In the genomic region with DNA sequence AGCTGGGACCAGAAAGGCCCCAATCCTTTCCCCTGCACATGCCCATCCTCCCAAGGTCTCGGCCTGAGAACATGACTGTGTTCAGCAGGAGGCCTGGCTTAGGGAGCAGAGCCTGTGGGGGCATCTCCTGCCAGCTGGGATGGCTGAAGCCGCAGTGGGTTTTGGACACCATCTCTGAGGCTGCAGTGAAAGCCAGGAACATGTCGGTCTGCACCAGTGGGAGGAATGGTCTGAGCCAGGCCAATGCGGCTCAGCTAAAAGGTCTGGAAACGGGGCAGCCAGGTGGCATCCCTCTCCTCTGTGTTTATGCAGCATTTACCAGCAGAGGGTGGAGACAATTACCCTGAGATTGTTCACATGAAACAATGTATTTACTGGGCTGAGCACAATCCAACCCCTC, we compare ENCODE assay signal across 12 cellular contexts.
"Had no signal": no experiment of that assay in that cellular context is flagged by ENCODE, and none has a peak within 500 bp of the region (broad histone marks: within the 10 kb centered on the region; RNA-seq: fewer than 3 reads in every experiment).

No MANE protein-coding gene starts in this region.

- H3K4me1 Mint-ChIP-seq: activated CD4-positive, alpha-beta memory T cell treated with anti-CD3 and anti-CD28 coated beads, Interleukin-2, amount 10 ng/mL, durations not matched to agents 7 days and 5 days; activated naive CD4-positive, alpha-beta T cell treated with anti-CD3 and anti-CD28 coated beads, Interleukin-2, amount 50 U/mL, for 24 hours; stimulated activated naive CD8-positive, alpha-beta T cell treated with anti-CD3 and anti-CD28 coated beads, Interleukin-15, amount 100 ng/mL, for 72 hours had no signal

- DNase-seq: activated CD4-positive, alpha-beta memory T cell treated with anti-CD3 and anti-CD28 coated beads, Interleukin-2, amount 10 ng/mL, durations not matched to agents 7 days and 5 days; activated effector memory CD4-positive, alpha-beta T cell treated with anti-CD3 and anti-CD28 coated beads, Interleukin-2, amount 50 U/mL, for 16 hours; adrenal gland; left ventricle myocardium inferior; mesenchymal stem cell; pancreas; stimulated activated CD4-positive, alpha-beta T cell treated with anti-CD3 and anti-CD28 coated beads, Interleukin-1b, Interleukin-23, amount 100 ng/mL, for 48 hours; stimulated activated naive CD8-positive, alpha-beta T cell treated with anti-CD3 and anti-CD28 coated beads, Interleukin-15, amount 100 ng/mL, for 72 hours; T-helper 1 cell; T1000; upper lobe of left lung had no signal

- H3K9me3 Mint-ChIP-seq: activated CD4-positive, alpha-beta memory T cell treated with anti-CD3 and anti-CD28 coated beads, Interleukin-2, amount 10 ng/mL, durations not matched to agents 7 days and 5 days; activated naive CD4-positive, alpha-beta T cell treated with anti-CD3 and anti-CD28 coated beads, Interleukin-2, amount 50 U/mL, for 24 hours; stimulated activated naive CD8-positive, alpha-beta T cell treated with anti-CD3 and anti-CD28 coated beads, Interleukin-15, amount 100 ng/mL, for 72 hours had no signal

- H3K4me3 Mint-ChIP-seq: activated CD4-positive, alpha-beta memory T cell treated with anti-CD3 and anti-CD28 coated beads, Interleukin-2, amount 10 ng/mL, durations not matched to agents 7 days and 5 days; activated naive CD4-positive, alpha-beta T cell treated with anti-CD3 and anti-CD28 coated beads, Interleukin-2, amount 50 U/mL, for 24 hours; stimulated activated naive CD8-positive, alpha-beta T cell treated with anti-CD3 and anti-CD28 coated beads, Interleukin-15, amount 100 ng/mL, for 72 hours had no signal

- H3K36me3 Mint-ChIP-seq: activated naive CD4-positive, alpha-beta T cell treated with anti-CD3 and anti-CD28 coated beads, Interleukin-2, amount 50 U/mL, for 24 hours had no signal

- H3K27ac Mint-ChIP-seq: activated CD4-positive, alpha-beta memory T cell treated with anti-CD3 and anti-CD28 coated beads, Interleukin-2, amount 10 ng/mL, durations not matched to agents 7 days and 5 days; activated naive CD4-positive, alpha-beta T cell treated with anti-CD3 and anti-CD28 coated beads, Interleukin-2, amount 50 U/mL, for 24 hours; stimulated activated naive CD8-positive, alpha-beta T cell treated with anti-CD3 and anti-CD28 coated beads, Interleukin-15, amount 100 ng/mL, for 72 hours had no signal

- ATAC-seq: stimulated activated naive CD8-positive, alpha-beta T cell treated with anti-CD3 and anti-CD28 coated beads, Interleukin-15, amount 100 ng/mL, for 72 hours had no signal
